ENCODE assay signal across 10 cellular contexts in genomic region chr11:122209619-122210377, GRCh38.
DNase-seq lines count a peak whose midpoint lies in the region; ATAC-seq and TF ChIP-seq lines count a peak whose summit lies in the region.
"Had no signal": no experiment of that assay in that cellular context is flagged by ENCODE, and none has a peak within 500 bp of the region (broad histone marks: within the 10 kb centered on the region; RNA-seq: fewer than 3 reads in every experiment).

No MANE protein-coding gene starts in this region.

- peak overlapping the region in 2 of 5 donors; percentile 41 to 58 for H3K27ac ChIP-seq in adrenal gland

- DNase-seq in G401 (ENCODE audit: low spot score) = peak; percentile 19
- peak; percentile 46 to 84 (median 77) for DNase-seq in adrenal gland
- peak in 35 of 42 donors; percentile 23 to 91 (median 71) for DNase-seq in head of caudate nucleus
- DNase-seq in sciatic nerve (ENCODE audit: low spot score) = peak; percentile 89
- DNase-seq in NCI-H526 treated with DMSO at 0.1 percent for 48 hours (lab: John Stamatoyannopoulos, UW) = no peak
- DNase-seq in GM19238 (ENCODE audit: insufficient read length, low spot score) = no peak
- DNase-seq: islet precursor cell had no signal

- 32 to 51% (median 46%) methylated on average over 4 of the region's 4 CpGs for WGBS in adrenal gland, 4 donors

- H3K27me3 ChIP-seq in adrenal gland = no peaks in the 10 kb centered on the region

- no peaks in the 10 kb centered on the region for H3K36me3 ChIP-seq in adrenal gland (replicated peaks in 1 of 2)

- peaks cover 4 to 10% of the 10 kb centered on the region in 2 donors for H3K4me1 ChIP-seq in adrenal gland (replicated peaks in 1 of 2)

- H3K4me3 ChIP-seq in adrenal gland = no peak overlapping the region

- in situ Hi-C loops in G401 (cut with HindIII; ENCODE audit: low sequenced_read_pairs) = no loop called here

- TF ChIP-seq CTCF in adrenal gland (IDR thresholded peaks at IDR 0.05) = no peak

- ATAC-seq in sciatic nerve (peak; percentile 78), HG02840 (IDR thresholded peaks at IDR 0.05; ENCODE audit: low FRiP score, unreplicated experiment) (no peak)
- no peak for ATAC-seq in activated CD4-positive, CD25-positive, alpha-beta regulatory T cell treated with anti-CD3 and anti-CD28 coated beads, Interleukin-2, amount 50 U/mL, for 24 hours
- ATAC-seq: activated naive CD4-positive, alpha-beta T cell treated with anti-CD3 and anti-CD28 coated beads, Interleukin-2, amount 50 U/mL, for 72 hours had no signal

- no peaks in the 10 kb centered on the region for H3K9me3 ChIP-seq in adrenal gland (replicated peaks in 1 of 3)

- TF ChIP-seq POLR2A in adrenal gland (IDR thresholded peaks at IDR 0.05) = no peak

- intact Hi-C loops in adrenal gland (cut with DNase I) (loop anchor here (10.0 kb wide), 2 partner anchors 105 to 295 kb away; no protein-coding TSS in a partner anchor), head of caudate nucleus (cut with DNase I) (loop anchor here (10.0 kb wide), 2 partner anchors 295 to 485 kb away; no protein-coding TSS in a partner anchor), sciatic nerve (cut with DNase I) (loop anchor here (10.0 kb wide), 1 partner anchor 105 kb away; no protein-coding TSS in a partner anchor)

Comparison
In these comparisons a context has a peak if more than half of its experiments do, and no peak if none do; other contexts are left out.
1. DNase-seq: peak in G401 (single experiment), adrenal gland (7 of 7), head of caudate nucleus (35 of 42) and sciatic nerve (single experiment); none in NCI-H526 treated with DMSO at 0.1 percent for 48 hours (single experiment) and GM19238 (single experiment).